8 cellular contexts compared by ENCODE assay signal in the genomic region with DNA sequence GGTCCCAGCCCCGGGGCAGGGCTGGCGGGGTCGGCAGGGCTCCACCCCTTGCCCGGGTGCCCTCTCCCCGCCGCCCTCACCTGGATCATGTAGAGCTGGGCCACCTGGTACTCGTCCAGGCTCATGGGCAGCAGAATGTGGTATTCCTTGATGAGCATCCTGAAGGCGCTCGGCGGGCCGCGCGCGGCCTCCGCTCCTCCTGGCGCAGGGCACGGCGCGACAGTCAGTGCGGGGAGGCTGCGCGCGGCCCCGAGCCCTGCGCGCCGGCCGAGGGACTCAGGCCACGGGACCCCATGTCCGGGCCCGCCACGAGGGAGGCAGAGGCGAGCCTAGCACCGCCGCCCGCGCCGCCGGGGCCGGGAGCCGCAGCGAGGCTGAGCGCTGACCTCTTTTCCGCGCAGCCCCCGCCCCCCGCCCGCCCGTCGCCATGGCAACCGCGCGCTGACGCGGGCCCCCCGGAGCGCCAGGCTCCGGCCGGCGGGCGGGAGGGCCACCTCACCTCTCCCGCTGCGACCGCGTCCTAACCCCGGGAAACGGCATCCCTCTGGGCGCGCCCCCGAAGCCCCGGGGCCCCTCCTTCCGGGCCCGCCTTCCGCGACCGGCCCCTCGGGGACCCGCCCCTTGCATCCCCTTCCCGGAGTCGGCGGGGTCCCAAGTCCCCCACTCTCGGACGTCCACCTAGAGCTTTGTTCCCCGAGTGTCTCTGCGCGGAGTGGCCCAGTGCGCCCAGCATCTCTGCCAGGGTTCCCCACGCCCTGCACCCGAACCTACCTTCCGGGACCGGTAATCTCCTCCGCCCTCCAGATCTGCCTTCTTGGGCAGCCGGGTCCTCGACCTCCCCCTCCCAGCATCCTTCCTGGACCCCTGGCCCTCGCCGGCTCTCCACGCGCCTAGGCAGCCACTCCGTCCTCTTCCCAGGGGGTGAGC. TPM values are rescaled to one million over a fixed set of nuclear protein-coding genes. Genes with fewer than 3 reads are reported as not detected.
DNase-seq lines count a peak whose midpoint lies in the region; ATAC-seq, FAIRE-seq and TF ChIP-seq lines count a peak whose summit lies in the region.

No MANE protein-coding gene starts in this region.

- TF ChIP-seq POLR2A in H54 (IDR thresholded peaks at IDR 0.05; ENCODE audit: low read depth, low read length) (peak; percentile 6; the same call in 1 of the 2 replicates), upper lobe of left lung (IDR thresholded peaks at IDR 0.05) (no peak)

- CTCF ChIA-PET in AG04449 (lab: Yijun Ruan, JAX), result interaction anchor here (1.2 to 1.6 kb wide), 2 partner anchors 21 to 150 kb away, joined by 4 to 5 read pairs; a partner anchor contains a TSS

- H3K4me3 ChIP-seq in AG04449 (ENCODE audit: low read depth, low read length), result peak overlapping the region; percentile 76
- peak overlapping the region; percentile 78 for H3K4me3 ChIP-seq in coronary artery
- H3K4me3 ChIP-seq in mononuclear cell (ENCODE audit: low read length), result peak overlapping the region; percentile 74
- peak overlapping the region; percentile 49 to 96 (median 80) for H3K4me3 ChIP-seq in upper lobe of left lung

- ATAC-seq in T-helper 17 cell (no peak), upper lobe of left lung (ENCODE audit: low FRiP score in 2 of 2) (no peak), HG02610 (IDR thresholded peaks at IDR 0.05; ENCODE audit: unreplicated experiment) (no peak)

- H3K4me1 ChIP-seq in mononuclear cell (ENCODE audit: insufficient read depth, low read length) (peaks cover 72% of the 10 kb centered on the region), upper lobe of left lung (peaks cover 35 to 53% (median 43%) of the 10 kb centered on the region in 4 donors)

- no peak for TF ChIP-seq EP300 in upper lobe of left lung (IDR thresholded peaks at IDR 0.05)

- H3K27ac Mint-ChIP-seq in T-helper 17 cell, result peak overlapping the region; percentile 97

- no peaks in the 10 kb centered on the region for H3K27me3 ChIP-seq in mononuclear cell (ENCODE audit: insufficient read depth, low read length)
- H3K27me3 ChIP-seq in upper lobe of left lung, result no peaks in the 10 kb centered on the region

- no peak for FAIRE-seq in H54 (lab: Jason Lieb, UNC)

- peaks cover 52% of the 10 kb centered on the region for H3K4me1 Mint-ChIP-seq in T-helper 17 cell

- H3K27ac ChIP-seq in coronary artery, result peak overlapping the region; percentile 86 to 97
- H3K27ac ChIP-seq in upper lobe of left lung, result peak overlapping the region; percentile 91 to 98 (median 96)

- DNase-seq in AG04449 (ENCODE audit: low read depth, low spot score), result no peak
- peak; percentile 78 for DNase-seq in H54 (ENCODE audit: insufficient read length, low spot score)
- DNase-seq in T-helper 17 cell, result peak in 2 of 3 donors; percentile 52 to 57
- no peak for DNase-seq in coronary artery (ENCODE audit: low spot score)
- peak in 1 of 2 donors; percentile 91 for DNase-seq in upper lobe of left lung
- no peak for DNase-seq in mucosa of gallbladder (ENCODE audit: low spot score)

- H3K9me3 ChIP-seq in T-helper 17 cell (ENCODE audit: control insufficient read depth, low read length, poor library complexity, severe bottlenecking), result no peaks in the 10 kb centered on the region
- no peaks in the 10 kb centered on the region for H3K9me3 ChIP-seq in mononuclear cell (ENCODE audit: low read depth, low read length)
- no peaks in the 10 kb centered on the region for H3K9me3 ChIP-seq in upper lobe of left lung

- POLR2A ChIA-PET in AG04449 (lab: Yijun Ruan, JAX), result interaction anchor here (0.7 kb wide), 2 partner anchors 103 to 106 kb away, joined by 3 read pairs; a partner anchor contains a TSS

- H3K27me3 Mint-ChIP-seq in T-helper 17 cell, result no peaks in the 10 kb centered on the region

- H3K4me3 Mint-ChIP-seq in T-helper 17 cell, result peak overlapping the region; percentile 94

- WGBS in upper lobe of left lung, 2 donors, result 4 to 5% methylated on average over 13 to 64 of the region's 99 CpGs

- no peaks in the 10 kb centered on the region for H3K36me3 Mint-ChIP-seq in T-helper 17 cell (ENCODE audit: low read depth)

- no peak for TF ChIP-seq CTCF in AG04449 (IDR thresholded peaks at IDR 0.05; ENCODE audit: insufficient read depth, low read length, missing control alignments)
- no peak for TF ChIP-seq CTCF in coronary artery (IDR thresholded peaks at IDR 0.05)
- TF ChIP-seq CTCF in upper lobe of left lung (IDR thresholded peaks at IDR 0.05), result no peak

- H3K36me3 ChIP-seq in upper lobe of left lung, result peaks cover 0 to 23% (median 13%) of the 10 kb centered on the region in 4 donors

RNA-seq across cellular contexts. Expression of a gene that starts 0.9 kb away (rescaled TPM):
- total RNA-seq in T-helper 17 cell, result 100 to 1,000 TPM; 109 to 121 TPM
- total RNA-seq in mononuclear cell, result 62.0 TPM
- total RNA-seq in upper lobe of left lung, result 10 to 100 TPM; 32.0 to 90.1 (median 40.7) TPM
- 51.0 TPM for total RNA-seq in mucosa of gallbladder

RNA-seq across cellular contexts. Expression of a gene that starts 3.7 kb away (rescaled TPM):
- total RNA-seq in T-helper 17 cell (10 to 100 TPM; 33.8 to 45.6 TPM), mononuclear cell (9.7 TPM), upper lobe of left lung (100 to 1,000 TPM in 2 of 6 donors, 10 to 100 TPM in 4; 36.7 to 119 (median 89.0) TPM), mucosa of gallbladder (95.5 TPM)

RNA-seq across cellular contexts. Expression of a gene that starts 19.0 kb away (rescaled TPM):
- total RNA-seq in T-helper 17 cell, result not detected
- total RNA-seq in mononuclear cell, result not detected
- not detected for total RNA-seq in upper lobe of left lung
- total RNA-seq in mucosa of gallbladder, result not detected

RNA-seq across cellular contexts. Expression of a gene that starts 21.5 kb away (rescaled TPM):
- total RNA-seq in T-helper 17 cell, result 100 to 1,000 TPM in 1 of 2 donors, 10 to 100 TPM in 1; 98.3 to 109 TPM
- 77.2 TPM for total RNA-seq in mononuclear cell
- total RNA-seq in upper lobe of left lung, result 100 to 1,000 TPM in 1 of 6 donors, 10 to 100 TPM in 5; 51.1 to 101 (median 75.3) TPM
- 94.2 TPM for total RNA-seq in mucosa of gallbladder

RNA-seq across cellular contexts. Expression of a gene that starts 35.2 kb away (rescaled TPM):
- total RNA-seq in T-helper 17 cell (10 to 100 TPM; 48.7 to 65.6 TPM), mononuclear cell (18.4 TPM), upper lobe of left lung (100 to 1,000 TPM in 1 of 6 donors, 10 to 100 TPM in 5; 51.2 to 102 (median 75.2) TPM), mucosa of gallbladder (75.1 TPM)

Comparison
In these comparisons a context has a peak if more than half of its experiments do, and no peak if none do; other contexts are left out.
1. DNase-seq: peak in H54 (single experiment) and T-helper 17 cell (2 of 3); none in AG04449 (single experiment), coronary artery (single experiment) and mucosa of gallbladder (single experiment).
2. Peak in every context shown above with its lines, with median percentiles within 50 percentile points of each other: H3K4me3 ChIP-seq.